17 cellular contexts compared by ENCODE assay signal in genomic region chr9:135849186-135849585, GRCh38.
"Had no signal": no experiment of that assay in that cellular context is flagged by ENCODE, and none has a peak within 500 bp of the region (broad histone marks: within the 10 kb centered on the region; RNA-seq: fewer than 3 reads in every experiment).

No MANE protein-coding gene starts in this region.

- H3K27ac ChIP-seq: esophagus squamous epithelium, left ventricle myocardium inferior, stomach, thoracic aorta, transverse colon had no signal

- H3K4me1 ChIP-seq: left ventricle myocardium inferior, stomach, transverse colon had no signal

- H3K4me3 ChIP-seq: esophagus squamous epithelium, left ventricle myocardium inferior, mucosa of descending colon, stomach, thoracic aorta, transverse colon had no signal

- ATAC-seq: left cardiac atrium; mucosa of descending colon; naive thymus-derived CD8-positive, alpha-beta T cell; right cardiac atrium had no signal

- H3K9me3 ChIP-seq: esophagus squamous epithelium, transverse colon had no signal

- H3K27me3 ChIP-seq: esophagus squamous epithelium, stomach, transverse colon had no signal

- H3K27me3 Mint-ChIP-seq: dendritic cell treated with granulocyte-macrophage colony-stimulating factor and Interleukin-4, amounts not matched to agents 40 ng/mL and 50 ng/mL, for 4 days; naive thymus-derived CD8-positive, alpha-beta T cell had no signal

- H3K4me3 Mint-ChIP-seq: dendritic cell treated with granulocyte-macrophage colony-stimulating factor and Interleukin-4, amounts not matched to agents 40 ng/mL and 50 ng/mL, for 4 days; naive thymus-derived CD8-positive, alpha-beta T cell had no signal

- H3K27ac Mint-ChIP-seq: dendritic cell treated with granulocyte-macrophage colony-stimulating factor and Interleukin-4, amounts not matched to agents 40 ng/mL and 50 ng/mL, for 4 days had no signal

- DNase-seq: esophagus squamous epithelium; foreskin fibroblast; kidney; left cardiac atrium; left ventricle myocardium inferior; mucosa of descending colon; naive thymus-derived CD8-positive, alpha-beta T cell; posterior cingulate gyrus; right cardiac atrium; small intestine; stimulated activated CD4-positive, alpha-beta T cell treated with anti-CD3 and anti-CD28 coated beads, Interleukin-12 subunit alpha, Interleukin-12 subunit beta, amount 100 ng/mL, for 4 hours; stimulated activated naive CD4-positive, alpha-beta T cell; stomach; substantia nigra; transverse colon had no signal
